19 cellular contexts compared by ENCODE assay signal in genomic region chr22:25069426-25069757, GRCh38.
DNase-seq lines count a peak whose midpoint lies in the region; ATAC-seq, FAIRE-seq and TF ChIP-seq lines count a peak whose summit lies in the region.
"Had no signal": no experiment of that assay in that cellular context is flagged by ENCODE, and none has a peak within 500 bp of the region (broad histone marks: within the 10 kb centered on the region; RNA-seq: fewer than 3 reads in every experiment).

No MANE protein-coding gene starts in this region.

- H3K4me3 ChIP-seq in Peyer's patch (no peak overlapping the region), astrocyte (ENCODE audit: insufficient read depth, low read depth, low read length) (no peak overlapping the region), rectal smooth muscle tissue (ENCODE audit: low read length) (peak overlapping the region; percentile 50)
- H3K4me3 ChIP-seq: SJSA1 had no signal

- no peaks in the 10 kb centered on the region for H3K27me3 ChIP-seq in Peyer's patch
- H3K27me3 ChIP-seq in astrocyte (ENCODE audit: insufficient read depth, low read length): peaks cover 5% of the 10 kb centered on the region
- no peaks in the 10 kb centered on the region for H3K27me3 ChIP-seq in rectal smooth muscle tissue (ENCODE audit: control insufficient read depth, insufficient read depth, low read length)
- H3K27me3 ChIP-seq: right atrium auricular region, SJSA1 had no signal

- no peaks in the 10 kb centered on the region for H3K36me3 Mint-ChIP-seq in activated T-cell treated with anti-CD3 and anti-CD28 coated beads, Interleukin-2, amount 50 U/mL, for 24 hours (ENCODE audit: low read depth)
- peaks cover 4% of the 10 kb centered on the region for H3K36me3 Mint-ChIP-seq in astrocyte (ENCODE audit: low read depth, unreplicated experiment)
- H3K36me3 Mint-ChIP-seq: brain; stimulated activated naive B cell treated with anti-CD40 and anti-IgM and Interleukin-4, amounts not matched to agents 10 μg/mL and 1 μg/mL and 100 μg/mL, for 72 hours had no signal

- H3K4me1 ChIP-seq in Peyer's patch: peaks cover 0 to 23% (median 3%) of the 10 kb centered on the region in 4 donors
- no peaks in the 10 kb centered on the region for H3K4me1 ChIP-seq in astrocyte (ENCODE audit: insufficient read depth, low read length)
- H3K4me1 ChIP-seq in rectal smooth muscle tissue (ENCODE audit: control insufficient read depth, insufficient read depth, low read length): no peaks in the 10 kb centered on the region
- H3K4me1 ChIP-seq: SJSA1 had no signal

- no peaks in the 10 kb centered on the region for H3K27me3 Mint-ChIP-seq in activated T-cell treated with anti-CD3 and anti-CD28 coated beads, Interleukin-2, amount 50 U/mL, for 24 hours
- H3K27me3 Mint-ChIP-seq in astrocyte (ENCODE audit: low read depth, unreplicated experiment): no peaks in the 10 kb centered on the region
- H3K27me3 Mint-ChIP-seq: brain had no signal

- no peaks in the 10 kb centered on the region for H3K9me3 Mint-ChIP-seq in activated T-cell treated with anti-CD3 and anti-CD28 coated beads, Interleukin-2, amount 50 U/mL, for 24 hours
- H3K9me3 Mint-ChIP-seq in astrocyte (ENCODE audit: unreplicated experiment): no peaks in the 10 kb centered on the region
- H3K9me3 Mint-ChIP-seq: brain; dendritic cell treated with granulocyte-macrophage colony-stimulating factor and Interleukin-4, amounts not matched to agents 40 ng/mL and 50 ng/mL, for 4 days; stimulated activated naive B cell treated with anti-CD40 and anti-IgM and Interleukin-4, amounts not matched to agents 10 μg/mL and 1 μg/mL and 100 μg/mL, for 72 hours had no signal

- H3K9me3 ChIP-seq in Peyer's patch (no peaks in the 10 kb centered on the region), astrocyte (ENCODE audit: insufficient read depth, low read depth, low read length) (no peaks in the 10 kb centered on the region)
- H3K9me3 ChIP-seq: neutrophil, right atrium auricular region, SJSA1 had no signal

- no peak overlapping the region for H2AFZ ChIP-seq in astrocyte (ENCODE audit: low read depth, low read length)

- H3K36me3 ChIP-seq in Peyer's patch: peaks cover 0 to 11% (median 0%) of the 10 kb centered on the region in 3 donors
- H3K36me3 ChIP-seq in astrocyte (ENCODE audit: insufficient read depth, low read length): no peaks in the 10 kb centered on the region
- H3K36me3 ChIP-seq in rectal smooth muscle tissue (ENCODE audit: control insufficient read depth, insufficient read depth, low read length): no peaks in the 10 kb centered on the region
- H3K36me3 ChIP-seq: neutrophil, right atrium auricular region, SJSA1 had no signal

- no peak for ATAC-seq in GM21390 (IDR thresholded peaks at IDR 0.05; ENCODE audit: unreplicated experiment)
- ATAC-seq in omental fat pad (ENCODE audit: low FRiP score): no peak
- ATAC-seq: PC-3 had no signal

- no peak for FAIRE-seq in astrocyte (lab: Jason Lieb, UNC)

- H3K4me3 Mint-ChIP-seq in activated T-cell treated with anti-CD3 and anti-CD28 coated beads, Interleukin-2, amount 50 U/mL, for 24 hours: peak overlapping the region; percentile 81
- no peak overlapping the region for H3K4me3 Mint-ChIP-seq in astrocyte (ENCODE audit: unreplicated experiment)
- H3K4me3 Mint-ChIP-seq: brain had no signal

- TF ChIP-seq CTCF in Peyer's patch (IDR thresholded peaks at IDR 0.05) (no peak), astrocyte (IDR thresholded peaks at IDR 0.05; ENCODE audit: insufficient read depth, low read depth, low read length) (no peak), omental fat pad (IDR thresholded peaks at IDR 0.05) (no peak)

- no peak overlapping the region for H3K4me2 ChIP-seq in astrocyte (ENCODE audit: low read length)

- TF ChIP-seq POLR2A in Peyer's patch (IDR thresholded peaks at IDR 0.05): no peak

- H4K20me1 ChIP-seq in astrocyte (ENCODE audit: insufficient read depth, low read length): no peaks in the 10 kb centered on the region

- no peak overlapping the region for H3K9ac ChIP-seq in astrocyte (ENCODE audit: low read length)
- H3K9ac ChIP-seq in rectal smooth muscle tissue (ENCODE audit: low read length): peak overlapping the region; percentile 8

- peak overlapping the region in 3 of 4 donors; percentile 46 to 70 (median 62) for H3K27ac ChIP-seq in Peyer's patch
- no peak overlapping the region for H3K27ac ChIP-seq in astrocyte (ENCODE audit: low read depth, low read length)
- no peak overlapping the region for H3K27ac ChIP-seq in rectal smooth muscle tissue (ENCODE audit: low read depth, low read length)
- H3K27ac ChIP-seq: neutrophil, SJSA1 had no signal

- H3K4me1 Mint-ChIP-seq in activated T-cell treated with anti-CD3 and anti-CD28 coated beads, Interleukin-2, amount 50 U/mL, for 24 hours (ENCODE audit: low read depth): peaks cover 88% of the 10 kb centered on the region
- peaks cover 20% of the 10 kb centered on the region for H3K4me1 Mint-ChIP-seq in astrocyte (ENCODE audit: low read depth, unreplicated experiment)

- peak overlapping the region; percentile 88 for H3K27ac Mint-ChIP-seq in activated T-cell treated with anti-CD3 and anti-CD28 coated beads, Interleukin-2, amount 50 U/mL, for 24 hours
- H3K27ac Mint-ChIP-seq in astrocyte (ENCODE audit: unreplicated experiment): peak overlapping the region; percentile 54

- no peaks in the 10 kb centered on the region for H3K79me2 ChIP-seq in astrocyte (ENCODE audit: insufficient read depth, low read length)

- no peak for DNase-seq in activated T-cell treated with anti-CD3 and anti-CD28 coated beads, Interleukin-2, amount 50 U/mL, for 24 hours
- DNase-seq in activated T-cell treated with anti-CD3 and anti-CD28 coated beads, Interleukin-2, amount 50 U/mL, for 48 hours: no peak
- no peak for DNase-seq in Peyer's patch
- no peak for DNase-seq in astrocyte (ENCODE audit: low read depth)
- DNase-seq in superior temporal gyrus (ENCODE audit: extremely low spot score): no peak
- DNase-seq in omental fat pad (ENCODE audit: low spot score): no peak
- DNase-seq: foreskin melanocyte; NCI-H1417 treated with DMSO at 0.1 percent for 48 hours; NCI-H774; PC-3; stimulated activated naive B cell treated with anti-CD40 and anti-IgM and Interleukin-4, amounts not matched to agents 10 μg/mL and 1 μg/mL and 100 μg/mL, for 72 hours; T1000 had no signal

Comparison
In these comparisons a context has a peak if more than half of its experiments do, and no peak if none do; other contexts are left out.
1. H3K27ac ChIP-seq: peak in Peyer's patch (3 of 4); none in astrocyte (single experiment) and rectal smooth muscle tissue (single experiment).